ENCODE assay signal across 26 cellular contexts in genomic region chr3:195553268-195553667, GRCh38. TPM values are rescaled to one million over a fixed set of nuclear protein-coding genes. Genes with fewer than 3 reads are reported as not detected.
DNase-seq lines count a peak whose midpoint lies in the region; ATAC-seq and TF ChIP-seq lines count a peak whose summit lies in the region.
"Had no signal": no experiment of that assay in that cellular context is flagged by ENCODE, and none has a peak within 500 bp of the region (broad histone marks: within the 10 kb centered on the region; RNA-seq: fewer than 3 reads in every experiment).

No MANE protein-coding gene starts in this region.

- no peak for DNase-seq in activated CD4-positive, alpha-beta T cell treated with anti-CD3 and anti-CD28 coated beads for 36 hours
- no peak for DNase-seq in activated CD4-positive, alpha-beta T cell treated with anti-CD3 and anti-CD28 coated beads for 4 hours
- DNase-seq in CD4-positive, alpha-beta T cell: no peak
- no peak for DNase-seq in activated naive CD4-positive, alpha-beta T cell treated with anti-CD3 and anti-CD28 coated beads, Interleukin-2, amount 50 U/mL, for 72 hours (ENCODE audit: low spot score in 2 of 2)
- DNase-seq in immature natural killer cell (no peak), NCI-H1092 treated with DMSO at 0.1 percent for 48 hours (lab: John Stamatoyannopoulos, UW) (no peak), NCI-H524 treated with DMSO at 0.1 percent for 48 hours (lab: John Stamatoyannopoulos, UW) (no peak), dedifferentiated amniotic fluid mesenchymal stem cell (ENCODE audit: extremely low spot score) (no peak)
- DNase-seq: activated T-cell treated with anti-CD3 and anti-CD28 coated beads, Interleukin-2, amount 50 U/mL, for 1 hour; caudate nucleus; dermis blood vessel endothelial cell; hypothalamus; Kasumi-1; mesendoderm; MV-4-11; NCI-H146; NCI-H2107; NCI-H446; occipital lobe; RPMI8226; stimulated activated naive CD8-positive, alpha-beta T cell treated with anti-CD3 and anti-CD28 coated beads, Interleukin-15, amount 100 ng/mL, for 72 hours; T-helper 9 cell; thyroid gland had no signal

- no peak overlapping the region for H3K4me3 Mint-ChIP-seq in activated CD4-positive, alpha-beta T cell treated with anti-CD3 and anti-CD28 coated beads for 36 hours
- H3K4me3 Mint-ChIP-seq in CD4-positive, alpha-beta T cell: peak overlapping the region; percentile 32
- H3K4me3 Mint-ChIP-seq in immature natural killer cell: peak overlapping the region in 1 of 5 donors; percentile 42
- H3K4me3 Mint-ChIP-seq: stimulated activated naive CD8-positive, alpha-beta T cell treated with anti-CD3 and anti-CD28 coated beads, Interleukin-15, amount 100 ng/mL, for 72 hours; WTC11 had no signal

- intact Hi-C loops in activated CD4-positive, alpha-beta T cell treated with anti-CD3 and anti-CD28 coated beads for 36 hours (cut with DNase I, micrococcal nuclease): no loop called here
- intact Hi-C loops in CD4-positive, alpha-beta T cell (cut with DNase I, micrococcal nuclease): loop anchor here in 1 of 2 experiments (5.0 to 10.0 kb wide), 3 partner anchors 54 to 354 kb away; partner anchors contain the start of gene TNK2

- H3K27ac Mint-ChIP-seq in activated CD4-positive, alpha-beta T cell treated with anti-CD3 and anti-CD28 coated beads for 36 hours: peak overlapping the region; percentile 68
- H3K27ac Mint-ChIP-seq in CD4-positive, alpha-beta T cell: peak overlapping the region; percentile 93
- H3K27ac Mint-ChIP-seq in activated naive CD4-positive, alpha-beta T cell treated with anti-CD3 and anti-CD28 coated beads, Interleukin-2, amount 50 U/mL, for 72 hours: peak overlapping the region; percentile 0 to 47
- H3K27ac Mint-ChIP-seq in immature natural killer cell: peak overlapping the region in 5 of 6 donors; percentile 5 to 80 (median 37)
- H3K27ac Mint-ChIP-seq: WTC11 had no signal

- H3K27me3 Mint-ChIP-seq in activated CD4-positive, alpha-beta T cell treated with anti-CD3 and anti-CD28 coated beads for 36 hours: no peaks in the 10 kb centered on the region
- H3K27me3 Mint-ChIP-seq in CD4-positive, alpha-beta T cell: no peaks in the 10 kb centered on the region
- peaks cover 4 to 9% (median 4%) of the 10 kb centered on the region in 3 donors for H3K27me3 Mint-ChIP-seq in immature natural killer cell (ENCODE audit: low read depth in 3 of 3)
- H3K27me3 Mint-ChIP-seq: stimulated activated naive CD8-positive, alpha-beta T cell treated with anti-CD3 and anti-CD28 coated beads, Interleukin-15, amount 100 ng/mL, for 72 hours had no signal

- H3K27me3 ChIP-seq in CD4-positive, alpha-beta T cell (ENCODE audit: control insufficient read depth, insufficient read depth, low read length): no peaks in the 10 kb centered on the region
- H3K27me3 ChIP-seq: thyroid gland had no signal

- CTCF ChIA-PET in activated CD4-positive, alpha-beta T cell treated with anti-CD3 and anti-CD28 coated beads for 36 hours (lab: Charles Lee): interaction anchor here (0.9 to 1.5 kb wide), 2 partner anchors 282 to 293 kb away, joined by 4 to 10 read pairs; partner anchors contain the start of gene XXYLT1
- CTCF ChIA-PET in CD4-positive, alpha-beta T cell (lab: Charles Lee): interaction anchor here (2.0 kb wide), 1 partner anchor 298 kb away, joined by 7 read pairs; no protein-coding TSS in a partner anchor

- no peak for ATAC-seq in activated CD4-positive, alpha-beta T cell treated with anti-CD3 and anti-CD28 coated beads for 36 hours
- no peak for ATAC-seq in CD4-positive, alpha-beta T cell (ENCODE audit: poor library complexity)
- no peak for ATAC-seq in activated naive CD4-positive, alpha-beta T cell treated with anti-CD3 and anti-CD28 coated beads, Interleukin-2, amount 50 U/mL, for 72 hours
- ATAC-seq: HepG2; left lobe of liver; stimulated activated naive CD8-positive, alpha-beta T cell treated with anti-CD3 and anti-CD28 coated beads, Interleukin-15, amount 100 ng/mL, for 72 hours; WTC11 had no signal

- no peaks in the 10 kb centered on the region for H3K9me3 Mint-ChIP-seq in activated CD4-positive, alpha-beta T cell treated with anti-CD3 and anti-CD28 coated beads for 36 hours (ENCODE audit: low read depth)
- H3K9me3 Mint-ChIP-seq in CD4-positive, alpha-beta T cell: no peaks in the 10 kb centered on the region
- no peaks in the 10 kb centered on the region for H3K9me3 Mint-ChIP-seq in activated naive CD4-positive, alpha-beta T cell treated with anti-CD3 and anti-CD28 coated beads, Interleukin-2, amount 50 U/mL, for 72 hours
- no peaks in the 10 kb centered on the region for H3K9me3 Mint-ChIP-seq in immature natural killer cell
- H3K9me3 Mint-ChIP-seq: stimulated activated naive CD8-positive, alpha-beta T cell treated with anti-CD3 and anti-CD28 coated beads, Interleukin-15, amount 100 ng/mL, for 72 hours; WTC11 had no signal

- POLR2A ChIA-PET in activated CD4-positive, alpha-beta T cell treated with anti-CD3 and anti-CD28 coated beads for 36 hours (lab: Charles Lee): no interaction called here
- POLR2A ChIA-PET in CD4-positive, alpha-beta T cell (lab: Charles Lee): interaction anchor here (9.6 kb wide), 1 partner anchor 13 kb away, joined by 202 read pairs; the partner anchor contains the start of gene PPP1R2

- no peak for TF ChIP-seq CTCF in CD4-positive, alpha-beta T cell (IDR thresholded peaks at IDR 0.05)

- no peaks in the 10 kb centered on the region for H3K9me3 ChIP-seq in CD4-positive, alpha-beta T cell (ENCODE audit: control insufficient read depth, low read length)
- H3K9me3 ChIP-seq: thyroid gland had no signal

- peak overlapping the region; percentile 60 for H3K27ac ChIP-seq in CD4-positive, alpha-beta T cell (ENCODE audit: low read depth, low read length)
- H3K27ac ChIP-seq: thyroid gland had no signal

- H3K36me3 Mint-ChIP-seq in activated CD4-positive, alpha-beta T cell treated with anti-CD3 and anti-CD28 coated beads for 36 hours (ENCODE audit: low read depth): no peaks in the 10 kb centered on the region
- no peaks in the 10 kb centered on the region for H3K36me3 Mint-ChIP-seq in CD4-positive, alpha-beta T cell (ENCODE audit: low read depth)
- no peaks in the 10 kb centered on the region for H3K36me3 Mint-ChIP-seq in activated naive CD4-positive, alpha-beta T cell treated with anti-CD3 and anti-CD28 coated beads, Interleukin-2, amount 50 U/mL, for 72 hours
- H3K36me3 Mint-ChIP-seq in immature natural killer cell: no peaks in the 10 kb centered on the region
- H3K36me3 Mint-ChIP-seq: WTC11 had no signal

- H3K4me1 Mint-ChIP-seq in activated CD4-positive, alpha-beta T cell treated with anti-CD3 and anti-CD28 coated beads for 36 hours: peaks cover 79% of the 10 kb centered on the region
- peaks cover 84% of the 10 kb centered on the region for H3K4me1 Mint-ChIP-seq in CD4-positive, alpha-beta T cell (ENCODE audit: low read depth)
- peaks cover 40 to 47% of the 10 kb centered on the region in 2 donors for H3K4me1 Mint-ChIP-seq in immature natural killer cell

RNA-seq across cellular contexts. Expression of gene PPP1R2, which starts 10.1 kb away (rescaled TPM):
- total RNA-seq in activated CD4-positive, alpha-beta T cell treated with anti-CD3 and anti-CD28 coated beads for 36 hours: 100 to 1,000 TPM in 1 of 2 experiments, 10 to 100 TPM in 1; 77.0 to 134 TPM
- total RNA-seq in CD4-positive, alpha-beta T cell: 100 to 1,000 TPM; 205 to 210 TPM
- 100 to 1,000 TPM in 1 of 2 donors, 10 to 100 TPM in 1; 88.6 to 129 TPM for total RNA-seq in activated naive CD4-positive, alpha-beta T cell treated with anti-CD3 and anti-CD28 coated beads, Interleukin-2, amount 50 U/mL, for 72 hours
- 100 to 1,000 TPM; 118 to 123 (median 120) TPM for polyA plus RNA-seq in immature natural killer cell

RNA-seq across cellular contexts. Expression of gene APOD, which starts 30.5 kb away (rescaled TPM):
- total RNA-seq in activated CD4-positive, alpha-beta T cell treated with anti-CD3 and anti-CD28 coated beads for 36 hours: not detected
- total RNA-seq in CD4-positive, alpha-beta T cell: not detected
- total RNA-seq in activated naive CD4-positive, alpha-beta T cell treated with anti-CD3 and anti-CD28 coated beads, Interleukin-2, amount 50 U/mL, for 72 hours: under 1 TPM; 0.30 to 0.54 TPM
- polyA plus RNA-seq in immature natural killer cell: not detected
- total RNA-seq: HepG2, WTC11 had no signal
- polyA plus RNA-seq: HepG2 had no signal

Comparison
In these comparisons a context has a peak if more than half of its experiments do, and no peak if none do; other contexts are left out.
1. H3K27ac Mint-ChIP-seq: peak in every context shown above with its lines; median percentile 93 in CD4-positive, alpha-beta T cell; 68 in activated CD4-positive, alpha-beta T cell treated with anti-CD3 and anti-CD28 coated beads for 36 hours; 37 in immature natural killer cell; 24 in activated naive CD4-positive, alpha-beta T cell treated with anti-CD3 and anti-CD28 coated beads, Interleukin-2, amount 50 U/mL, for 72 hours.